In genomic region chr1:16007671-16008341, GRCh38 we compare ENCODE assay signal across 2 cellular contexts.
A peak's percentile ranks its signal among the peaks of the same experiment; 100 is the strongest.
TF ChIP-seq lines count a peak whose summit lies in the region.

No MANE protein-coding gene starts in this region.

TF ChIP-seq in K562, 482 proteins besides CTCF, POLR2A, EP300 and RAD21:
- TF ChIP-seq ADNP (tag; IDR thresholded peaks at IDR 0.05), result peak; percentile 50; the same call in 1 of the 2 replicates
- TF ChIP-seq, protein P1, sequence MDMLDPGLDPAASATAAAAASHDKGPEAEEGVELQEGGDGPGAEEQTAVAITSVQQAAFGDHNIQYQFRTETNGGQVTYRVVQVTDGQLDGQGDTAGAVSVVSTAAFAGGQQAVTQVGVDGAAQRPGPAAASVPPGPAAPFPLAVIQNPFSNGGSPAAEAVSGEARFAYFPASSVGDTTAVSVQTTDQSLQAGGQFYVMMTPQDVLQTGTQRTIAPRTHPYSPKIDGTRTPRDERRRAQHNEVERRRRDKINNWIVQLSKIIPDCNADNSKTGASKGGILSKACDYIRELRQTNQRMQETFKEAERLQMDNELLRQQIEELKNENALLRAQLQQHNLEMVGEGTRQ (CRISPR knock-in tag; IDR thresholded peaks at IDR 0.05), result no peak
- TF ChIP-seq, protein P2, sequence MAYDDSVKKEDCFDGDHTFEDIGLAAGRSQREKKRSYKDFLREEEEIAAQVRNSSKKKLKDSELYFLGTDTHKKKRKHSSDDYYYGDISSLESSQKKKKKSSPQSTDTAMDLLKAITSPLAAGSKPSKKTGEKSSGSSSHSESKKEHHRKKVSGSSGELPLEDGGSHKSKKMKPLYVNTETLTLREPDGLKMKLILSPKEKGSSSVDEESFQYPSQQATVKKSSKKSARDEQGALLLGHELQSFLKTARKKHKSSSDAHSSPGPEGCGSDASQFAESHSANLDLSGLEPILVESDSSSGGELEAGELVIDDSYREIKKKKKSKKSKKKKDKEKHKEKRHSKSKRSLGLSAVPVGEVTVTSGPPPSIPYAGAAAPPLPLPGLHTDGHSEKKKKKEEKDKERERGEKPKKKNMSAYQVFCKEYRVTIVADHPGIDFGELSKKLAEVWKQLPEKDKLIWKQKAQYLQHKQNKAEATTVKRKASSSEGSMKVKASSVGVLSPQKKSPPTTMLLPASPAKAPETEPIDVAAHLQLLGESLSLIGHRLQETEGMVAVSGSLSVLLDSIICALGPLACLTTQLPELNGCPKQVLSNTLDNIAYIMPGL (CRISPR knock-in tag; IDR thresholded peaks at IDR 0.05), result no peak
- peak; percentile 15 for TF ChIP-seq PHF20 (IDR thresholded peaks at IDR 0.05; ENCODE audit: partially characterized antibody)
- TF ChIP-seq, protein P3, sequence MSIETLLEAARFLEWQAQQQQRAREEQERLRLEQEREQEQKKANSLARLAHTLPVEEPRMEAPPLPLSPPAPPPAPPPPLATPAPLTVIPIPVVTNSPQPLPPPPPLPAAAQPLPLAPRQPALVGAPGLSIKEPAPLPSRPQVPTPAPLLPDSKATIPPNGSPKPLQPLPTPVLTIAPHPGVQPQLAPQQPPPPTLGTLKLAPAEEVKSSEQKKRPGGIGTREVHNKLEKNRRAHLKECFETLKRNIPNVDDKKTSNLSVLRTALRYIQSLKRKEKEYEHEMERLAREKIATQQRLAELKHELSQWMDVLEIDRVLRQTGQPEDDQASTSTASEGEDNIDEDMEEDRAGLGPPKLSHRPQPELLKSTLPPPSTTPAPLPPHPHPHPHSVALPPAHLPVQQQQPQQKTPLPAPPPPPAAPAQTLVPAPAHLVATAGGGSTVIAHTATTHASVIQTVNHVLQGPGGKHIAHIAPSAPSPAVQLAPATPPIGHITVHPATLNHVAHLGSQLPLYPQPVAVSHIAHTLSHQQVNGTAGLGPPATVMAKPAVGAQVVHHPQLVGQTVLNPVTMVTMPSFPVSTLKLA (conservative IDR thresholded peaks at IDR 0.05), result no peak
- TF ChIP-seq, protein P4, sequence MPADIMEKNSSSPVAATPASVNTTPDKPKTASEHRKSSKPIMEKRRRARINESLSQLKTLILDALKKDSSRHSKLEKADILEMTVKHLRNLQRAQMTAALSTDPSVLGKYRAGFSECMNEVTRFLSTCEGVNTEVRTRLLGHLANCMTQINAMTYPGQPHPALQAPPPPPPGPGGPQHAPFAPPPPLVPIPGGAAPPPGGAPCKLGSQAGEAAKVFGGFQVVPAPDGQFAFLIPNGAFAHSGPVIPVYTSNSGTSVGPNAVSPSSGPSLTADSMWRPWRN (IDR thresholded peaks at IDR 0.05; ENCODE audit: low read depth), result no peak
- TF ChIP-seq NR2C1 (IDR thresholded peaks at IDR 0.05), result no peak
- no peak for TF ChIP-seq NR2C1 (tag; IDR thresholded peaks at IDR 0.05)
- no peak for TF ChIP-seq RNF2 (IDR thresholded peaks at IDR 0.05)
- TF ChIP-seq HMG20B (CRISPR knock-in tag; IDR thresholded peaks at IDR 0.05), result no peak
- TF ChIP-seq CBX3 (IDR thresholded peaks at IDR 0.05; ENCODE audit: borderline replicate concordance in 1 of 2, low read length in 2 of 2), result peak in 1 of 2 experiments; percentile 41; a peak in 1 of 3 replicates
- TF ChIP-seq KDM1A (IDR thresholded peaks at IDR 0.05), result 0 out of 4 replicates have a peak, but pooled peaks of 1 of the 2 experiments have one; percentile 34
- TF ChIP-seq RFX7 (CRISPR knock-in tag; IDR thresholded peaks at IDR 0.05), result no peak
- 0 out of 2 replicates have a peak, but pooled peaks have one; percentile 46 for TF ChIP-seq ZNF436 (CRISPR knock-in tag; IDR thresholded peaks at IDR 0.05)
- peak; percentile 93 for TF ChIP-seq ZFP36 (IDR thresholded peaks at IDR 0.05; ENCODE audit: low read depth, low read length, partially characterized antibody)
- no peak for TF ChIP-seq TRIM28 (IDR thresholded peaks at IDR 0.05)
- no peak for TF ChIP-seq THAP12 (CRISPR knock-in tag; IDR thresholded peaks at IDR 0.05)

TF ChIP-seq in HEK293T, 16 proteins besides CTCF, POLR2A, EP300 and RAD21:
- TF ChIP-seq ZNF384 (IDR thresholded peaks at IDR 0.05) (no peak), LEF1 (IDR thresholded peaks at IDR 0.05; ENCODE audit: borderline replicate concordance) (no peak)
